In the genomic region with DNA sequence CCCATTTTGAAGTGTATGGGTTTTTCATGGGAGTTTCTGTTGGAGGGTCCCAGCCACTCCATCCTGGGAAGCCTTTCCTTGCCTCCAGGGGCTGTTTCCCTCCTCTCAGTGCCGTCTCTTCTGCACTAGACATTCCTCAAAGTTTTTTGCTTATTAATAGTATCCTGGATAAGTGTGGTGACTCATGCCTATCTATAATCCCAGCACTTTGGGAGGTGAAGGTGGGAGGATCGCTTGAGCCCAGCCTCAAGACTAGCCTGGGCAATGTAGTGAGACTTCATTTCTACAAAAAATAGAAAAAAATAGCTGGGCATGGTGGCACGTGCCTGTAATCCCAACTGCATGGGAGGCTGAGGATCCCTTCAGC, we compare ENCODE assay signal across 13 cellular contexts. TPM values are rescaled to one million over a fixed set of nuclear protein-coding genes. Genes with fewer than 3 reads are reported as not detected.
DNase-seq lines count a peak whose midpoint lies in the region; ATAC-seq and TF ChIP-seq lines count a peak whose summit lies in the region.
"Had no signal": no experiment of that assay in that cellular context is flagged by ENCODE, and none has a peak within 500 bp of the region (broad histone marks: within the 10 kb centered on the region; RNA-seq: fewer than 3 reads in every experiment).

No MANE protein-coding gene starts in this region.

- H3K9me3 ChIP-seq in right cardiac atrium (ENCODE audit: control insufficient read depth, low read length) (no peaks in the 10 kb centered on the region), stomach smooth muscle (ENCODE audit: control insufficient read depth in 2 of 2, low read length in 2 of 2) (no peaks in the 10 kb centered on the region)
- H3K9me3 ChIP-seq: SJSA1 had no signal

- in situ Hi-C loops in brain microvascular endothelial cell (cut with HindIII; ENCODE audit: low pct_ligation_motif_present, low sequenced_read_pairs) = loop anchor here (25.0 kb wide), 1 partner anchor 255 kb away; no protein-coding TSS in a partner anchor

- 59% methylated on average over 3 of the region's 3 CpGs for WGBS in right cardiac atrium

- TF ChIP-seq CTCF in brain microvascular endothelial cell (IDR thresholded peaks at IDR 0.05; ENCODE audit: low read depth, low read length, missing control alignments) = no peak

- no peaks in the 10 kb centered on the region for H3K36me3 ChIP-seq in brain microvascular endothelial cell (replicated peaks)
- no peaks in the 10 kb centered on the region for H3K36me3 ChIP-seq in stomach smooth muscle (ENCODE audit: control insufficient read depth in 2 of 2, insufficient read depth in 2 of 2, low read length in 2 of 2)
- H3K36me3 ChIP-seq: SJSA1 had no signal

- peaks cover 11% of the 10 kb centered on the region for H3K4me1 ChIP-seq in right cardiac atrium (ENCODE audit: control insufficient read depth, insufficient read depth, low read length)
- H3K4me1 ChIP-seq in stomach smooth muscle (ENCODE audit: control insufficient read depth, insufficient read depth, low read length) = peaks cover 15% of the 10 kb centered on the region

- DNase-seq in HS-27A (ENCODE audit: low read depth) (peak; percentile 20), brain microvascular endothelial cell (peak; percentile 19), right cardiac atrium (no peak), left lobe of liver (ENCODE audit: low spot score) (no peak), NCI-H2107 (lab: John Stamatoyannopoulos, UW) (no peak), NCI-H748 (lab: John Stamatoyannopoulos, UW; ENCODE audit: unreplicated experiment) (no peak), DMS79 treated with DMSO at 0.1 percent for 48 hours (lab: John Stamatoyannopoulos, UW) (no peak)
- DNase-seq: activated naive CD8-positive, alpha-beta T cell treated with anti-CD3 and anti-CD28 coated beads, Interleukin-2, amount 50 U/mL, for 24 hours; GOT3; naive B cell; NCI-H187 had no signal

- H3K27ac ChIP-seq in brain microvascular endothelial cell = no peak overlapping the region
- H3K27ac ChIP-seq in right cardiac atrium (ENCODE audit: low read length) = peak overlapping the region; percentile 99
- peak overlapping the region; percentile 78 for H3K27ac ChIP-seq in stomach smooth muscle (ENCODE audit: low read length)
- H3K27ac ChIP-seq: SJSA1 had no signal

- H3K4me3 ChIP-seq in brain microvascular endothelial cell (ENCODE audit: low read depth, low read length) = no peak overlapping the region
- no peak overlapping the region for H3K4me3 ChIP-seq in right cardiac atrium (ENCODE audit: low read length)
- H3K4me3 ChIP-seq in stomach smooth muscle (ENCODE audit: low read length in 2 of 2) = no peak overlapping the region
- H3K4me3 ChIP-seq: SJSA1 had no signal

- ATAC-seq in right cardiac atrium = peak; percentile 57 to 64
- no peak for ATAC-seq in left lobe of liver
- ATAC-seq: activated naive CD8-positive, alpha-beta T cell treated with anti-CD3 and anti-CD28 coated beads, Interleukin-2, amount 50 U/mL, for 24 hours had no signal

- H3K9ac ChIP-seq in stomach smooth muscle (ENCODE audit: low read length in 2 of 2) = no peak overlapping the region

- H3K27me3 ChIP-seq in brain microvascular endothelial cell (replicated peaks) = no peaks in the 10 kb centered on the region
- H3K27me3 ChIP-seq in right cardiac atrium (ENCODE audit: control insufficient read depth, insufficient read depth) = no peaks in the 10 kb centered on the region
- no peaks in the 10 kb centered on the region for H3K27me3 ChIP-seq in stomach smooth muscle (ENCODE audit: control insufficient read depth in 1 of 2, insufficient read depth in 2 of 2, low read length in 2 of 2)
- H3K27me3 ChIP-seq: SJSA1 had no signal

- intact Hi-C loops in right cardiac atrium (cut with DNase I) = no loop called here

RNA-seq across cellular contexts. Expression of a gene that starts 43.1 kb away (rescaled TPM):
- total RNA-seq in right cardiac atrium (10 to 100 TPM; 11.9 to 19.5 (median 17.5) TPM), left lobe of liver (3.2 TPM)
- 10.8 TPM for polyA plus RNA-seq in right cardiac atrium

Comparison
In these comparisons a context has a peak if more than half of its experiments do, and no peak if none do; other contexts are left out.
1. DNase-seq: peak in HS-27A (single experiment) and brain microvascular endothelial cell (single experiment); none in right cardiac atrium (0 of 3), left lobe of liver (single experiment), NCI-H2107 (single experiment), NCI-H748 (single experiment) and DMS79 treated with DMSO at 0.1 percent for 48 hours (single experiment).